9 cellular contexts compared by ENCODE assay signal in genomic region chr4:81504112-81504511, GRCh38. TPM values are rescaled to one million over a fixed set of nuclear protein-coding genes. Genes with fewer than 3 reads are reported as not detected.
DNase-seq lines count a peak whose midpoint lies in the region; ATAC-seq and TF ChIP-seq lines count a peak whose summit lies in the region.
"Not testable (repeated sequence)": the region's sequence is repeated elsewhere in the genome, so short reads cannot be mapped to it uniquely, and the experiment has no call there.
"Had no signal": no experiment of that assay in that cellular context is flagged by ENCODE, and none has a peak within 500 bp of the region (broad histone marks: within the 10 kb centered on the region; RNA-seq: fewer than 3 reads in every experiment).

No MANE protein-coding gene starts in this region.

- not testable (repeated sequence) for H3K9me3 ChIP-seq in CD4-positive, alpha-beta T cell (ENCODE audit: control insufficient read depth, low read length); muscle layer of duodenum (ENCODE audit: control insufficient read depth in 1 of 2, low read length in 2 of 2); skeletal muscle tissue (ENCODE audit: control insufficient read depth in 3 of 3, low read length in 3 of 3); upper lobe of right lung

- not testable (repeated sequence) for ATAC-seq in CD4-positive, alpha-beta T cell (ENCODE audit: poor library complexity); activated CD4-positive, alpha-beta T cell treated with anti-CD3 and anti-CD28 coated beads for 36 hours; central memory CD8-positive, alpha-beta T cell (replicated peaks; ENCODE audit: extremely low read depth, poor library complexity, severe bottlenecking); upper lobe of right lung

- not testable (repeated sequence) for H3K27ac ChIP-seq in CD4-positive, alpha-beta T cell (ENCODE audit: low read depth, low read length)
- H3K27ac ChIP-seq in muscle layer of duodenum (ENCODE audit: low read length): peak overlapping the region; percentile 59
- H3K27ac ChIP-seq in skeletal muscle tissue (ENCODE audit: low read depth, low read length): peak overlapping the region; percentile 48
- peak overlapping the region; percentile 84 for H3K27ac ChIP-seq in upper lobe of right lung

- not testable (repeated sequence) for H3K36me3 ChIP-seq in muscle layer of duodenum (ENCODE audit: control insufficient read depth in 1 of 2, insufficient read depth in 2 of 2, low read length in 2 of 2); skeletal muscle tissue (ENCODE audit: control insufficient read depth in 3 of 3, insufficient read depth in 3 of 3, low read length in 3 of 3); upper lobe of right lung

- H3K27ac Mint-ChIP-seq in CD4-positive, alpha-beta T cell: peak overlapping the region; percentile 89
- peak overlapping the region in 2 of 3 donors; percentile 34 to 75 for H3K27ac Mint-ChIP-seq in IgD-negative memory B cell
- H3K27ac Mint-ChIP-seq in activated CD4-positive, alpha-beta T cell treated with anti-CD3 and anti-CD28 coated beads for 36 hours: peak overlapping the region; percentile 42
- H3K27ac Mint-ChIP-seq in central memory CD8-positive, alpha-beta T cell (ENCODE audit: low read depth): peak overlapping the region; percentile 71
- peak overlapping the region in 5 of 6 donors; percentile 25 to 93 (median 60) for H3K27ac Mint-ChIP-seq in immature natural killer cell

- intact Hi-C loops in CD4-positive, alpha-beta T cell (cut with DNase I, micrococcal nuclease); activated CD4-positive, alpha-beta T cell treated with anti-CD3 and anti-CD28 coated beads for 36 hours (cut with DNase I, micrococcal nuclease); upper lobe of right lung (cut with DNase I): not testable (repeated sequence)

- POLR2A ChIA-PET in CD4-positive, alpha-beta T cell (lab: Charles Lee): interaction anchor here (0.7 kb wide), 1 partner anchor 768 kb away, joined by 3 read pairs; no protein-coding TSS in a partner anchor
- POLR2A ChIA-PET in activated CD4-positive, alpha-beta T cell treated with anti-CD3 and anti-CD28 coated beads for 36 hours (lab: Charles Lee): not testable (repeated sequence)

- H3K4me1 Mint-ChIP-seq in CD4-positive, alpha-beta T cell (ENCODE audit: low read depth): peaks cover 38% of the 10 kb centered on the region
- peaks cover 22 to 34% (median 28%) of the 10 kb centered on the region in 3 donors for H3K4me1 Mint-ChIP-seq in IgD-negative memory B cell
- H3K4me1 Mint-ChIP-seq in activated CD4-positive, alpha-beta T cell treated with anti-CD3 and anti-CD28 coated beads for 36 hours: peaks cover 41% of the 10 kb centered on the region
- H3K4me1 Mint-ChIP-seq in central memory CD8-positive, alpha-beta T cell: peaks cover 30% of the 10 kb centered on the region
- H3K4me1 Mint-ChIP-seq in immature natural killer cell: peaks cover 32 to 37% of the 10 kb centered on the region in 2 donors

- not testable (repeated sequence) for H3K4me3 Mint-ChIP-seq in CD4-positive, alpha-beta T cell; IgD-negative memory B cell; activated CD4-positive, alpha-beta T cell treated with anti-CD3 and anti-CD28 coated beads for 36 hours; central memory CD8-positive, alpha-beta T cell; immature natural killer cell

- DNase-seq in CD4-positive, alpha-beta T cell; activated CD4-positive, alpha-beta T cell treated with anti-CD3 and anti-CD28 coated beads for 36 hours; central memory CD8-positive, alpha-beta T cell (ENCODE audit: low spot score in 2 of 2); immature natural killer cell; upper lobe of right lung: not testable (repeated sequence)

- H3K27me3 Mint-ChIP-seq in CD4-positive, alpha-beta T cell; IgD-negative memory B cell; activated CD4-positive, alpha-beta T cell treated with anti-CD3 and anti-CD28 coated beads for 36 hours; central memory CD8-positive, alpha-beta T cell; immature natural killer cell (ENCODE audit: low read depth in 3 of 3): not testable (repeated sequence)

- CTCF ChIA-PET in CD4-positive, alpha-beta T cell (lab: Charles Lee): not testable (repeated sequence)
- CTCF ChIA-PET in activated CD4-positive, alpha-beta T cell treated with anti-CD3 and anti-CD28 coated beads for 36 hours (lab: Charles Lee): interaction anchor here (2.1 kb wide), 1 partner anchor 15 kb away, joined by 4 read pairs; no protein-coding TSS in a partner anchor

- not testable (repeated sequence) for TF ChIP-seq CTCF in CD4-positive, alpha-beta T cell (IDR thresholded peaks at IDR 0.05); upper lobe of right lung (IDR thresholded peaks at IDR 0.05)

- not testable (repeated sequence) for H3K4me1 ChIP-seq in muscle layer of duodenum (ENCODE audit: control insufficient read depth in 1 of 2, insufficient read depth in 2 of 2, low read length in 2 of 2); skeletal muscle tissue (ENCODE audit: control insufficient read depth in 3 of 3, insufficient read depth in 3 of 3, low read length in 3 of 3)
- H3K4me1 ChIP-seq in upper lobe of right lung: peaks cover 43% of the 10 kb centered on the region

- H3K9ac ChIP-seq in skeletal muscle tissue (ENCODE audit: low read depth in 1 of 3, low read length in 3 of 3): not testable (repeated sequence)

- H3K9me3 Mint-ChIP-seq in CD4-positive, alpha-beta T cell; IgD-negative memory B cell; activated CD4-positive, alpha-beta T cell treated with anti-CD3 and anti-CD28 coated beads for 36 hours (ENCODE audit: low read depth); central memory CD8-positive, alpha-beta T cell; immature natural killer cell: not testable (repeated sequence)

- H3K27me3 ChIP-seq in CD4-positive, alpha-beta T cell (ENCODE audit: control insufficient read depth, insufficient read depth, low read length); muscle layer of duodenum (ENCODE audit: low read depth, low read length); skeletal muscle tissue (ENCODE audit: control insufficient read depth in 3 of 3, insufficient read depth in 3 of 3, low read length in 3 of 3); upper lobe of right lung: not testable (repeated sequence)

- not testable (repeated sequence) for H3K4me3 ChIP-seq in muscle layer of duodenum (ENCODE audit: low read depth in 1 of 2, low read length in 2 of 2); skeletal muscle tissue (ENCODE audit: low read length in 3 of 3); upper lobe of right lung

- not testable (repeated sequence) for H3K36me3 Mint-ChIP-seq in CD4-positive, alpha-beta T cell (ENCODE audit: low read depth); IgD-negative memory B cell; activated CD4-positive, alpha-beta T cell treated with anti-CD3 and anti-CD28 coated beads for 36 hours (ENCODE audit: low read depth); central memory CD8-positive, alpha-beta T cell (ENCODE audit: insufficient read depth); immature natural killer cell

RNA-seq across cellular contexts. Expression of gene RASGEF1B, which starts 32.4 kb away (rescaled TPM):
- 10 to 100 TPM; 69.4 to 73.1 TPM for total RNA-seq in CD4-positive, alpha-beta T cell
- 17.5 TPM for polyA plus RNA-seq in IgD-negative memory B cell
- total RNA-seq in activated CD4-positive, alpha-beta T cell treated with anti-CD3 and anti-CD28 coated beads for 36 hours: 1 to 10 TPM; 3.4 to 4.0 TPM
- 10 to 100 TPM in 1 of 3 donors, 1 to 10 TPM in 2; 5.9 to 11.2 (median 7.3) TPM for polyA plus RNA-seq in immature natural killer cell
- total RNA-seq in skeletal muscle tissue: 9.9 TPM
- 45.1 TPM for total RNA-seq in upper lobe of right lung
- total RNA-seq: fibroblast of villous mesenchyme had no signal
